In genomic region chr1:109792056-109792831, GRCh38 we compare ENCODE assay signal across 9 cellular contexts. TPM values are rescaled to one million over a fixed set of nuclear protein-coding genes. Genes with fewer than 3 reads are reported as not detected.
DNase-seq lines count a peak whose midpoint lies in the region; ATAC-seq and TF ChIP-seq lines count a peak whose summit lies in the region.
"Had no signal": no experiment of that assay in that cellular context is flagged by ENCODE, and none has a peak within 500 bp of the region (broad histone marks: within the 10 kb centered on the region; RNA-seq: fewer than 3 reads in every experiment).

No MANE protein-coding gene starts in this region.

- H3K36me3 Mint-ChIP-seq in mesothelial cell of epicardium: no peaks in the 10 kb centered on the region

- H3F3A ChIP-seq in SK-N-SH (replicated peaks; ENCODE audit: insufficient read depth): peaks cover 11% of the 10 kb centered on the region

- peak overlapping the region; percentile 31 for H3K4me3 Mint-ChIP-seq in mesothelial cell of epicardium

- TF ChIP-seq CTCF in AG04450 (IDR thresholded peaks at IDR 0.05; ENCODE audit: low read depth, low read length) (peak; percentile 72), SK-N-SH (IDR thresholded peaks at IDR 0.05) (peak; percentile 67), epithelial cell of esophagus (IDR thresholded peaks at IDR 0.05; ENCODE audit: insufficient read depth, low read depth, low read length, missing control alignments) (no peak), mesothelial cell of epicardium (IDR thresholded peaks at IDR 0.05; ENCODE audit: unreplicated experiment) (no peak), GM13977 (IDR thresholded peaks at IDR 0.05; ENCODE audit: extremely low read depth, insufficient read depth, missing control alignments) (no peak)

- H3K27me3 Mint-ChIP-seq in mesothelial cell of epicardium (ENCODE audit: low read depth): no peaks in the 10 kb centered on the region

- H4K20me1 ChIP-seq in SK-N-SH (ENCODE audit: insufficient read depth): no peaks in the 10 kb centered on the region

- ATAC-seq in HG03039 (IDR thresholded peaks at IDR 0.05; ENCODE audit: unreplicated experiment): no peak

- peak overlapping the region; percentile 50; the same call in 1 of the 2 replicates for H3K4me2 ChIP-seq in SK-N-SH

- H3K36me3 ChIP-seq in H7 (replicated peaks; ENCODE audit: control insufficient read depth, insufficient read depth, low read length) (no peaks in the 10 kb centered on the region), SK-N-SH (replicated peaks in 1 of 2; ENCODE audit: control insufficient read depth in 1 of 2, insufficient read depth in 2 of 2, low read length in 1 of 2) (no peaks in the 10 kb centered on the region)
- H3K36me3 ChIP-seq: gastrocnemius medialis had no signal

- peak overlapping the region; percentile 77 for H3K27ac ChIP-seq in AG04450 (ENCODE audit: low read depth, low read length)
- H3K27ac ChIP-seq in SK-N-SH (ENCODE audit: low read depth in 2 of 2, low read length in 1 of 2): peak overlapping the region in 1 of 2 experiments; percentile 54; a peak in 1 of 4 replicates

- in situ Hi-C loops in GM13977 (cut with MboI; ENCODE audit: low pct_unique_long_range_greater_than_20kb, low sequenced_read_pairs, unreplicated experiment): no loop called here

- H3K4me3 ChIP-seq in AG04450 (ENCODE audit: low read depth, low read length) (0 out of 2 replicates have a peak overlapping the region, but pooled peaks have one; percentile 10), H7 (ENCODE audit: insufficient read depth, low read depth, low read length) (no peak overlapping the region), SK-N-SH (ENCODE audit: low read depth in 2 of 2, low read length in 1 of 2) (no peak overlapping the region), epithelial cell of esophagus (ENCODE audit: low read length) (no peak overlapping the region)
- H3K4me3 ChIP-seq: gastrocnemius medialis had no signal

- peak overlapping the region; percentile 38; the same call in 1 of the 2 replicates for H3K9ac ChIP-seq in SK-N-SH

- H3K79me2 ChIP-seq in SK-N-SH (ENCODE audit: insufficient read depth): no peaks in the 10 kb centered on the region

- no peaks in the 10 kb centered on the region for H3K9me3 Mint-ChIP-seq in mesothelial cell of epicardium

- CTCF ChIA-PET in AG04450 (lab: Charles Lee) (interaction anchor here (0.6 to 3.5 kb wide), 12 partner anchors 10 to 246 kb away, joined by 3 to 31 read pairs (median 6); partner anchors contain the start of gene AHCYL1), SK-N-SH (lab: Yijun Ruan, JAX) (interaction anchor here (0.7 to 27.7 kb wide), 11 partner anchors 13 to 324 kb away, joined by 3 to 822 read pairs (median 3); partner anchors contain the start of gene AHCYL1)

- TF ChIP-seq RAD21 in SK-N-SH (IDR thresholded peaks at IDR 0.05; ENCODE audit: low read length): peak; percentile 71

- no peaks in the 10 kb centered on the region for H3K27me3 ChIP-seq in AG04450 (ENCODE audit: control insufficient read depth, insufficient read depth, low read length)
- H3K27me3 ChIP-seq in H7 (ENCODE audit: control insufficient read depth, insufficient read depth, low read length): no peaks in the 10 kb centered on the region
- H3K27me3 ChIP-seq in SK-N-SH (ENCODE audit: insufficient read depth): no peaks in the 10 kb centered on the region
- H3K27me3 ChIP-seq: gastrocnemius medialis had no signal

- H3K9me3 ChIP-seq in AG04450 (ENCODE audit: control insufficient read depth, insufficient read depth, low read length) (peaks cover 8% of the 10 kb centered on the region), SK-N-SH (no peaks in the 10 kb centered on the region)
- H3K9me3 ChIP-seq: gastrocnemius medialis had no signal

- POLR2A ChIA-PET in AG04450 (lab: Yijun Ruan, JAX): interaction anchor here (0.6 to 2.3 kb wide), 4 partner anchors 9 to 193 kb away, joined by 3 to 14 read pairs (median 6); partner anchors contain the start of gene AHCYL1
- POLR2A ChIA-PET in SK-N-SH (lab: Yijun Ruan, JAX): no interaction called here

- H3K9me2 ChIP-seq in SK-N-SH: no peaks in the 10 kb centered on the region

- 50% methylated on average over 15 of the region's 18 CpGs for WGBS in SK-N-SH (ENCODE audit: low lambda C conversion rate)

- peak; percentile 88 for DNase-seq in AG04450 (ENCODE audit: low read depth, low spot score)
- peak; percentile 82 for DNase-seq in H7
- DNase-seq in SK-N-SH: peak; percentile 77
- peak; percentile 61 for DNase-seq in epithelial cell of esophagus (ENCODE audit: low read depth)
- DNase-seq in mesothelial cell of epicardium (ENCODE audit: low spot score in 2 of 2, unreplicated experiment in 2 of 2): peak; percentile 87 to 93
- DNase-seq in stimulated activated CD4-positive, alpha-beta T cell treated with anti-CD3 and anti-CD28 coated beads, Interleukin-1b, Interleukin-23, amount 100 ng/mL, for 48 hours: no peak
- DNase-seq in GM13977 (ENCODE audit: low spot score): no peak

- peaks cover 48 to 51% of the 10 kb centered on the region in 2 experiments for H3K4me1 ChIP-seq in SK-N-SH (ENCODE audit: control insufficient read depth in 1 of 2, insufficient read depth in 2 of 2, low read depth in 1 of 2, low read length in 1 of 2)

- H2AFZ ChIP-seq in SK-N-SH (ENCODE audit: low read depth): peak overlapping the region; percentile 79; the same call in 1 of the 2 replicates

- peaks cover 73% of the 10 kb centered on the region for H3K4me1 Mint-ChIP-seq in mesothelial cell of epicardium

- peak in 1 of 2 experiments; percentile 66; a peak in 1 of 4 replicates for TF ChIP-seq EP300 in SK-N-SH (IDR thresholded peaks at IDR 0.05; ENCODE audit: borderline replicate concordance in 1 of 2, low read depth in 1 of 2, low read length in 1 of 2)

- peak overlapping the region; percentile 95 for H3K27ac Mint-ChIP-seq in mesothelial cell of epicardium

TF ChIP-seq in SK-N-SH, 30 proteins besides CTCF, POLR2A, EP300 and RAD21 (continues in another document):
- TF ChIP-seq PBX3 (IDR thresholded peaks at IDR 0.05) (peak; percentile 48; the same call in 1 of the 2 replicates), JUND (IDR thresholded peaks at IDR 0.05) (peak; percentile 38; the same call in 1 of the 2 replicates), CHD2 (IDR thresholded peaks at IDR 0.05; ENCODE audit: low read length, partially characterized antibody) (peak; percentile 52), RCOR1 (IDR thresholded peaks at IDR 0.05; ENCODE audit: low read length) (no peak), EZH2phosphoT487 (IDR thresholded peaks at IDR 0.05; ENCODE audit: borderline replicate concordance, low read depth) (no peak), FOSL2 (IDR thresholded peaks at IDR 0.05; ENCODE audit: borderline replicate concordance, low read depth) (peak; percentile 74), MXI1 (IDR thresholded peaks at IDR 0.05; ENCODE audit: low read depth, low read length) (no peak), ELF1 (IDR thresholded peaks at IDR 0.05) (peak; percentile 40; the same call in 1 of the 2 replicates), MAX (IDR thresholded peaks at IDR 0.05; ENCODE audit: low read depth) (peak; percentile 38; the same call in 1 of the 2 replicates), TEAD4 (IDR thresholded peaks at IDR 0.05; ENCODE audit: borderline replicate concordance, insufficient read depth) (peak; percentile 63; the same call in 1 of the 2 replicates)

RNA-seq across cellular contexts. Expression of gene EPS8L3, which starts 28.5 kb away (rescaled TPM):
- polyA plus RNA-seq in AG04450 (2011; rRNA removed) (not detected in 2 replicates), SK-N-SH (2012; rRNA removed) (not detected in 2 replicates)
- polyA minus RNA-seq in AG04450 (2011; rRNA and poly(A)+ RNA removed): not detected in 2 replicates
- not detected in 2 replicates for total RNA-seq in H7 (2014; rRNA removed; shearing (Covaris generic))
- not detected in 2 replicates for polyA plus RNA-seq in SK-N-SH (2012; cell fraction: cytosol; rRNA removed)
- polyA plus RNA-seq in SK-N-SH (2012; cell fraction: nucleus; rRNA removed): not detected in 2 replicates
- total RNA-seq in mesothelial cell of epicardium: 0.13 to 0.34 TPM in 2 of 3 replicates, not detected in the other

RNA-seq across cellular contexts. Expression of gene GSTM3, which starts 51.4 kb away (rescaled TPM):
- polyA plus RNA-seq in AG04450 (2011; rRNA removed): 271 and 299 TPM in 2 replicates
- polyA minus RNA-seq in AG04450 (2011; rRNA and poly(A)+ RNA removed): 77.5 and 85.5 TPM in 2 replicates
- total RNA-seq in H7 (2014; rRNA removed; shearing (Covaris generic)): 24.7 and 27.3 TPM in 2 replicates
- 84.9 and 86.6 TPM in 2 replicates for polyA plus RNA-seq in SK-N-SH (2012; rRNA removed)
- polyA plus RNA-seq in SK-N-SH (2012; cell fraction: cytosol; rRNA removed): 101 and 104 TPM in 2 replicates
- 44.0 and 59.3 TPM in 2 replicates for polyA plus RNA-seq in SK-N-SH (2012; cell fraction: nucleus; rRNA removed)
- 49.7 to 57.9 TPM (median 55.2 TPM) in 3 replicates for total RNA-seq in mesothelial cell of epicardium

Comparison
In these comparisons a context has a peak if more than half of its experiments do, and no peak if none do; other contexts are left out.
1. DNase-seq: peak in AG04450 (single experiment), H7 (single experiment), SK-N-SH (single experiment), epithelial cell of esophagus (single experiment) and mesothelial cell of epicardium (2 of 2); none in stimulated activated CD4-positive, alpha-beta T cell treated with anti-CD3 and anti-CD28 coated beads, Interleukin-1b, Interleukin-23, amount 100 ng/mL, for 48 hours (single experiment) and GM13977 (single experiment).
2. CTCF ChIP-seq: peak in AG04450 (single experiment) and SK-N-SH (single experiment); none in epithelial cell of esophagus (single experiment), mesothelial cell of epicardium (single experiment) and GM13977 (single experiment).